1 cellular context compared by ENCODE assay signal in genomic region chr12:6943719-6944380, GRCh38.
TF ChIP-seq lines count a peak whose summit lies in the region.

A gene with protein sequence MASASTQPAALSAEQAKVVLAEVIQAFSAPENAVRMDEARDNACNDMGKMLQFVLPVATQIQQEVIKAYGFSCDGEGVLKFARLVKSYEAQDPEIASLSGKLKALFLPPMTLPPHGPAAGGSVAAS (plus strand): TSS chr12:6944022. CDS start chr12:6944122, 100 bp downstream.
TSS of gene RNU7-1 (plus strand) at chr12:6943816.

TF ChIP-seq in H1, 55 proteins besides CTCF, POLR2A, EP300 and RAD21 (continued from another document):
- TF ChIP-seq CHD7 (IDR thresholded peaks at IDR 0.05; ENCODE audit: insufficient replicate concordance, low read length) (peak; percentile 70), MAFK (IDR thresholded peaks at IDR 0.05; ENCODE audit: low read depth, low read length) (peak; percentile 57; the same call in 1 of the 2 replicates), KDM1A (IDR thresholded peaks at IDR 0.05; ENCODE audit: borderline replicate concordance, low read length) (no peak), CBX5 (IDR thresholded peaks at IDR 0.05; ENCODE audit: low read depth, low read length) (no peak), NANOG (IDR thresholded peaks at IDR 0.05; ENCODE audit: insufficient read depth, low read depth, low read length, poor library complexity, severe bottlenecking) (no peak), EZH2 (IDR thresholded peaks at IDR 0.05; ENCODE audit: low read depth, low read length, severe bottlenecking) (no peak), TAF1 (IDR thresholded peaks at IDR 0.05; ENCODE audit: low read depth, low read length) (peak; percentile 77), ATF2 (IDR thresholded peaks at IDR 0.05; ENCODE audit: low read length) (peak; percentile 99), YY1 (IDR thresholded peaks at IDR 0.05; ENCODE audit: low read depth, low read length) (peak; percentile 62), KDM4A (IDR thresholded peaks at IDR 0.05; ENCODE audit: low read depth, low read length, severe bottlenecking) (no peak), ASH2L (IDR thresholded peaks at IDR 0.05; ENCODE audit: low read length) (no peak), FOSL1 (IDR thresholded peaks at IDR 0.05; ENCODE audit: insufficient read depth, low read depth, low read length) (no peak), JUN (IDR thresholded peaks at IDR 0.05; ENCODE audit: low read depth, low read length) (no peak), SP1 (IDR thresholded peaks at IDR 0.05; ENCODE audit: low read depth, low read length) (peak; percentile 89), SIN3A (conservative IDR thresholded peaks at IDR 0.05 in 1 of 2, IDR thresholded peaks at IDR 0.05 in 1 of 2; ENCODE audit: low read depth in 1 of 2, low read length in 2 of 2) (peak in 1 of 2 experiments; percentile 91; a peak in 1 of 4 replicates), RNF2 (IDR thresholded peaks at IDR 0.05; ENCODE audit: borderline replicate concordance, low read depth, low read length, missing control alignments, poor library complexity, severe bottlenecking) (no peak), BRCA1 (IDR thresholded peaks at IDR 0.05; ENCODE audit: low read depth, low read length) (peak; percentile 26; the same call in 1 of the 2 replicates), CHD2 (IDR thresholded peaks at IDR 0.05; ENCODE audit: low read length) (peak; percentile 65), TBP (IDR thresholded peaks at IDR 0.05; ENCODE audit: low read depth, low read length) (peak; percentile 99), SUZ12 (IDR thresholded peaks at IDR 0.05; ENCODE audit: low read length) (no peak), GTF2F1 (IDR thresholded peaks at IDR 0.05; ENCODE audit: borderline replicate concordance, low read depth, low read length) (peak; percentile 100), CHD1 (IDR thresholded peaks at IDR 0.05; ENCODE audit: low read depth, low read length) (no peak), KDM5A (IDR thresholded peaks at IDR 0.05; ENCODE audit: low read length) (no peak), TCF12 (IDR thresholded peaks at IDR 0.05; ENCODE audit: low read depth, low read length) (0 out of 2 replicates have a peak, but pooled peaks have one; percentile 49), POU5F1 (IDR thresholded peaks at IDR 0.05; ENCODE audit: low read depth, low read length) (no peak), SP4 (IDR thresholded peaks at IDR 0.05; ENCODE audit: low read length) (peak; percentile 94; the same call in 1 of the 2 replicates), PHF8 (conservative IDR thresholded peaks at IDR 0.05; ENCODE audit: low read depth, low read length) (no peak; the same call in 1 of the 2 replicates), POLR2AphosphoS5 (IDR thresholded peaks at IDR 0.05; ENCODE audit: low read depth, low read length) (peak; percentile 92), HDAC2 (IDR thresholded peaks at IDR 0.05; ENCODE audit: borderline replicate concordance in 1 of 2, low read depth in 2 of 2, low read length in 2 of 2) (peak; percentile 61 to 67; a peak in 2 of 4 replicates), BCL11A (IDR thresholded peaks at IDR 0.05; ENCODE audit: low read depth in 2 of 2, low read length in 2 of 2) (no peak), RFX5 (IDR thresholded peaks at IDR 0.05; ENCODE audit: borderline replicate concordance, low read depth, low read length) (0 out of 2 replicates have a peak, but pooled peaks have one; percentile 2), JUND (IDR thresholded peaks at IDR 0.05; ENCODE audit: low read length) (peak; percentile 82), CBX8 (IDR thresholded peaks at IDR 0.05; ENCODE audit: borderline replicate concordance, low read depth, low read length) (no peak), SRF (IDR thresholded peaks at IDR 0.05; ENCODE audit: low read depth, low read length) (no peak; the same call in 1 of the 2 replicates), RXRA (IDR thresholded peaks at IDR 0.05; ENCODE audit: insufficient read depth, low read depth, low read length) (no peak), HDAC6 (IDR thresholded peaks at IDR 0.05; ENCODE audit: low read depth, low read length) (no peak), SIRT6 (IDR thresholded peaks at IDR 0.05; ENCODE audit: low read length) (no peak), CTBP2 (IDR thresholded peaks at IDR 0.05; ENCODE audit: borderline replicate concordance, insufficient read depth, insufficient read length, low read length) (no peak), CEBPB (IDR thresholded peaks at IDR 0.05; ENCODE audit: low read depth, low read length) (no peak), SAP30 (IDR thresholded peaks at IDR 0.05; ENCODE audit: insufficient read depth, insufficient replicate concordance, low read length) (peak; percentile 31), NRF1 (IDR thresholded peaks at IDR 0.05; ENCODE audit: low read depth, low read length) (0 out of 2 replicates have a peak, but pooled peaks have one; percentile 14), SIX5 (IDR thresholded peaks at IDR 0.05; ENCODE audit: low read depth, low read length) (no peak), ZNF274 (IDR thresholded peaks at IDR 0.05; ENCODE audit: borderline replicate concordance, extremely low read depth, low read length) (no peak), GABPA (IDR thresholded peaks at IDR 0.05; ENCODE audit: borderline replicate concordance, insufficient read depth, low read length) (peak; percentile 57; the same call in 1 of the 2 replicates), EGR1 (IDR thresholded peaks at IDR 0.05; ENCODE audit: borderline replicate concordance, low read depth, low read length) (peak; percentile 76; the same call in 1 of the 2 replicates), BACH1 (IDR thresholded peaks at IDR 0.05; ENCODE audit: low read length) (no peak), CREB1 (IDR thresholded peaks at IDR 0.05) (0 out of 2 replicates have a peak, but pooled peaks have one; percentile 13), MAX (IDR thresholded peaks at IDR 0.05) (no peak; the same call in 1 of the 2 replicates), SP2 (IDR thresholded peaks at IDR 0.05; ENCODE audit: low read length) (no peak), RBBP5 (IDR thresholded peaks at IDR 0.05; ENCODE audit: borderline replicate concordance, low read depth, low read length) (no peak; the same call in 1 of the 2 replicates), TEAD4 (IDR thresholded peaks at IDR 0.05; ENCODE audit: low read depth, low read length) (no peak)
- TF ChIP-seq, protein P1, sequence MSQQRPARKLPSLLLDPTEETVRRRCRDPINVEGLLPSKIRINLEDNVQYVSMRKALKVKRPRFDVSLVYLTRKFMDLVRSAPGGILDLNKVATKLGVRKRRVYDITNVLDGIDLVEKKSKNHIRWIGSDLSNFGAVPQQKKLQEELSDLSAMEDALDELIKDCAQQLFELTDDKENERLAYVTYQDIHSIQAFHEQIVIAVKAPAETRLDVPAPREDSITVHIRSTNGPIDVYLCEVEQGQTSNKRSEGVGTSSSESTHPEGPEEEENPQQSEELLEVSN (IDR thresholded peaks at IDR 0.05), result no peak
- TF ChIP-seq, protein P2, sequence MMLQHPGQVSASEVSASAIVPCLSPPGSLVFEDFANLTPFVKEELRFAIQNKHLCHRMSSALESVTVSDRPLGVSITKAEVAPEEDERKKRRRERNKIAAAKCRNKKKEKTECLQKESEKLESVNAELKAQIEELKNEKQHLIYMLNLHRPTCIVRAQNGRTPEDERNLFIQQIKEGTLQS (IDR thresholded peaks at IDR 0.05; ENCODE audit: insufficient read depth, low read depth, low read length), result no peak
- TF ChIP-seq, protein P3, sequence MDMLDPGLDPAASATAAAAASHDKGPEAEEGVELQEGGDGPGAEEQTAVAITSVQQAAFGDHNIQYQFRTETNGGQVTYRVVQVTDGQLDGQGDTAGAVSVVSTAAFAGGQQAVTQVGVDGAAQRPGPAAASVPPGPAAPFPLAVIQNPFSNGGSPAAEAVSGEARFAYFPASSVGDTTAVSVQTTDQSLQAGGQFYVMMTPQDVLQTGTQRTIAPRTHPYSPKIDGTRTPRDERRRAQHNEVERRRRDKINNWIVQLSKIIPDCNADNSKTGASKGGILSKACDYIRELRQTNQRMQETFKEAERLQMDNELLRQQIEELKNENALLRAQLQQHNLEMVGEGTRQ (IDR thresholded peaks at IDR 0.05; ENCODE audit: low read length), result no peak
TF ChIP-seq in H1: peak in this region for 23.
